ENCODE assay signal across 9 cellular contexts in the genomic region with DNA sequence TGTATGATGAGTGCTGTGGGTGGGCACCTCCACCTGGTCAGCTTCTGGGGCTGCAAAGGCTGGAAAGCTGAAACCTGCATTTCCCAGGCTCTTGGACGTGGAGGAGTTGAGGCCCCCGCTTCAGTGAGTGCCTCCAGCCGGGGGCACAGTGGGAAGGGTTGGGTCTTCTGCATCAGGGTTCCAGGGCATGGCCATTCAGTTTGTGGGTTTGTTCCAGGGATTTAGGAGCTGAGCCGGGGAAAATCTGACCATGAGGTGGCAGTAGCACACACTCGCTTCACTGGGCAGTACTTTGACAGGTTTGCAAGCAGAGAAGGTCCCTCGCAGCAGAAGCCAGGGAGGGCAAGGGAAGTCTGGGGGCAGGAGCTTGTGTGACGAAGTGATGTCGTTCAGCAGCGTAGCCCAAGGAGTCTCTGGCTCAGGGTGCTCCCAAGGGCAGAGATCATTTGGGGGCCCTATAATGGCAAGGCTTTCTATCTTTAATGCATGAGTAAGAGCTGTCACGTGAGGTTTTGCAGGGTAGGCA.
DNase-seq lines count a peak whose midpoint lies in the region; ATAC-seq and TF ChIP-seq lines count a peak whose summit lies in the region.
"Had no signal": no experiment of that assay in that cellular context is flagged by ENCODE, and none has a peak within 500 bp of the region (broad histone marks: within the 10 kb centered on the region; RNA-seq: fewer than 3 reads in every experiment).

No MANE protein-coding gene starts in this region.

- TF ChIP-seq CTCF in brain microvascular endothelial cell (IDR thresholded peaks at IDR 0.05; ENCODE audit: low read depth, low read length, missing control alignments) (peak; percentile 77), neural progenitor cell (IDR thresholded peaks at IDR 0.05) (peak; percentile 64)

- H4K20me1 ChIP-seq in neural progenitor cell (ENCODE audit: low read depth), result no peaks in the 10 kb centered on the region

- no peak overlapping the region for H3K4me2 ChIP-seq in neural progenitor cell

- H3F3A ChIP-seq in neural progenitor cell (ENCODE audit: low read depth), result no peaks in the 10 kb centered on the region

- H3K4me3 ChIP-seq in brain microvascular endothelial cell (ENCODE audit: low read depth, low read length) (no peak overlapping the region), neural progenitor cell (no peak overlapping the region)

- no peaks in the 10 kb centered on the region for H3K79me2 ChIP-seq in neural progenitor cell (ENCODE audit: low read depth)

- peaks cover 4% of the 10 kb centered on the region for H3K9me3 ChIP-seq in neural progenitor cell (ENCODE audit: low read depth)

- peaks cover 42% of the 10 kb centered on the region for H3K9me3 Mint-ChIP-seq in neural progenitor cell

- H3K27ac Mint-ChIP-seq in neural progenitor cell, result no peak overlapping the region
- H3K27ac Mint-ChIP-seq: CD4-positive, CD25-positive, alpha-beta regulatory T cell had no signal

- ATAC-seq in stimulated activated naive CD8-positive, alpha-beta T cell treated with anti-CD3 and anti-CD28 coated beads, Interleukin-15, Interleukin-2, amounts not matched to agents 100 U/mL and 50 U/mL, for 24 hours, result no peak
- ATAC-seq in HG03025 (IDR thresholded peaks at IDR 0.05; ENCODE audit: low FRiP score, unreplicated experiment) (no peak), HG02759 (IDR thresholded peaks at IDR 0.05; ENCODE audit: unreplicated experiment) (no peak)

- peak overlapping the region; percentile 9 for H3K4me3 Mint-ChIP-seq in neural progenitor cell
- H3K4me3 Mint-ChIP-seq: CD4-positive, CD25-positive, alpha-beta regulatory T cell had no signal

- H3K27me3 ChIP-seq in brain microvascular endothelial cell (replicated peaks), result no peaks in the 10 kb centered on the region
- H3K27me3 ChIP-seq in neural progenitor cell, result no peaks in the 10 kb centered on the region

- DNase-seq in NCI-H1417 (lab: John Stamatoyannopoulos, UW) (peak in 2 of 3 experiments; percentile 7 to 64), NCI-H1417 treated with DMSO at 0.1 percent for 48 hours (lab: John Stamatoyannopoulos, UW) (no peak), NAMALWA (ENCODE audit: low spot score) (peak; percentile 37), brain microvascular endothelial cell (peak; percentile 55), neural progenitor cell (ENCODE audit: low spot score) (peak; percentile 68)
- no peak for DNase-seq in stimulated activated naive CD8-positive, alpha-beta T cell treated with anti-CD3 and anti-CD28 coated beads, Interleukin-15, Interleukin-2, amounts not matched to agents 100 U/mL and 50 U/mL, for 24 hours
- DNase-seq: CD4-positive, CD25-positive, alpha-beta regulatory T cell had no signal

- no peaks in the 10 kb centered on the region for H3K36me3 Mint-ChIP-seq in neural progenitor cell
- H3K36me3 Mint-ChIP-seq: CD4-positive, CD25-positive, alpha-beta regulatory T cell had no signal

- H3K27ac ChIP-seq in brain microvascular endothelial cell (no peak overlapping the region), neural progenitor cell (no peak overlapping the region)

- no peak overlapping the region for H2AFZ ChIP-seq in neural progenitor cell (replicated peaks)

- in situ Hi-C loops in brain microvascular endothelial cell (cut with HindIII; ENCODE audit: low pct_ligation_motif_present, low sequenced_read_pairs), result no loop called here

- peaks cover 18% of the 10 kb centered on the region for H3K27me3 Mint-ChIP-seq in neural progenitor cell (ENCODE audit: insufficient read depth, low read depth)

- H3K4me1 Mint-ChIP-seq in neural progenitor cell, result peaks cover 23% of the 10 kb centered on the region
- H3K4me1 Mint-ChIP-seq: CD4-positive, CD25-positive, alpha-beta regulatory T cell had no signal

- H3K9ac ChIP-seq in neural progenitor cell, result no peak overlapping the region

- H3K4me1 ChIP-seq in neural progenitor cell, result peaks cover 5% of the 10 kb centered on the region

- H3K36me3 ChIP-seq in brain microvascular endothelial cell (replicated peaks), result no peaks in the 10 kb centered on the region
- no peaks in the 10 kb centered on the region for H3K36me3 ChIP-seq in neural progenitor cell

Comparison
In these comparisons a context has a peak if more than half of its experiments do, and no peak if none do; other contexts are left out.
1. DNase-seq: peak in NCI-H1417 (2 of 3), NAMALWA (single experiment), brain microvascular endothelial cell (single experiment) and neural progenitor cell (single experiment); none in NCI-H1417 treated with DMSO at 0.1 percent for 48 hours (single experiment) and stimulated activated naive CD8-positive, alpha-beta T cell treated with anti-CD3 and anti-CD28 coated beads, Interleukin-15, Interleukin-2, amounts not matched to agents 100 U/mL and 50 U/mL, for 24 hours (single experiment).